1 cellular context compared by ENCODE assay signal in genomic region chr7:92221766-92222165, GRCh38.
A peak's percentile ranks its signal among the peaks of the same experiment; 100 is the strongest.
TF ChIP-seq lines count a peak whose summit lies in the region.

No MANE protein-coding gene starts in this region.

TF ChIP-seq in HepG2, 621 proteins besides CTCF, POLR2A, EP300 and RAD21:
- TF ChIP-seq MAFK (conservative IDR thresholded peaks at IDR 0.05 in 1 of 2, IDR thresholded peaks at IDR 0.05 in 1 of 2; ENCODE audit: low read length in 2 of 2), result 0 out of 4 replicates have a peak, but pooled peaks have one; percentile 4 to 17
- TF ChIP-seq ATF7 (IDR thresholded peaks at IDR 0.05), result no peak
- TF ChIP-seq ATF7 (CRISPR knock-in tag; IDR thresholded peaks at IDR 0.05), result no peak
